In the genomic region with DNA sequence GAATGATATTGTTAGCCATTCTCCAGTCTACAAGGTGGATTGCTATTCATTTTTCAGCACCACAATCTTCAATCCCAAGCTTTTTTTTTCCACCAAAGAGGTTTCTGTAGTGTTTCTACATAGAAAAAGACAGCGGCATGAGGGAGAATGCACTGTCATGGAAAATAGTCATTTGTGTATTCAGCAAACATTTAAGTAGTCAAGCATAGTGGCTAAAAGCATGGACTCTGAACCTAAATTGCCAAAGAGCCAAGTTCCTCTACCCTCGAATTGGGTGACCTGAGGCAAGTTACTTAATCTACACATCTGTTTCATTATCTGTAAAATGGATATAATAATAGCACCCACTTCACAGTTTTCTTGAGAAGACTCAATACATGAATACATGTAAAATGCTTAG, we compare ENCODE assay signal across 22 cellular contexts.
"Had no signal": no experiment of that assay in that cellular context is flagged by ENCODE, and none has a peak within 500 bp of the region (broad histone marks: within the 10 kb centered on the region; RNA-seq: fewer than 3 reads in every experiment).

No MANE protein-coding gene starts in this region.

- DNase-seq: activated CD4-positive, alpha-beta T cell treated with anti-CD3 and anti-CD28 coated beads, Interleukin-2, amount 50 U/mL, for 1 hour; activated CD4-positive, CD25-positive, alpha-beta regulatory T cell; activated CD8-positive, alpha-beta memory T cell treated with anti-CD3 and anti-CD28 coated beads for 24 hours; activated naive CD8-positive, alpha-beta T cell treated with anti-CD3 and anti-CD28 coated beads, Interleukin-2, amount 10 ng/mL, durations not matched to agents 7 days and 5 days; cerebellar nuclear complex; effector memory CD4-positive, alpha-beta T cell; kidney; left ventricle myocardium inferior; mesenchymal stem cell; natural killer cell; posterior cingulate gyrus; retina; stimulated activated CD4-positive, alpha-beta T cell treated with anti-CD3 and anti-CD28 coated beads, Interleukin-15, amount 100 ng/mL, for 24 hours; stimulated activated CD4-positive, alpha-beta T cell treated with anti-CD3 and anti-CD28 coated beads, Interleukin-4, amount 100 ng/mL, for 1 hour; stimulated activated naive B cell treated with anti-CD40 and anti-IgM and Interleukin-4, amounts not matched to agents 10 μg/mL and 1 μg/mL and 100 μg/mL, for 72 hours; tibial artery; uterus had no signal

- H3K4me1 Mint-ChIP-seq: activated naive CD8-positive, alpha-beta T cell treated with anti-CD3 and anti-CD28 coated beads, Interleukin-2, amount 10 ng/mL, durations not matched to agents 7 days and 5 days; natural killer cell; stimulated activated naive B cell treated with anti-CD40 and anti-IgM and Interleukin-4, amounts not matched to agents 10 μg/mL and 1 μg/mL and 100 μg/mL, for 72 hours had no signal

- H3K36me3 Mint-ChIP-seq: activated naive CD8-positive, alpha-beta T cell treated with anti-CD3 and anti-CD28 coated beads, Interleukin-2, amount 10 ng/mL, durations not matched to agents 7 days and 5 days; natural killer cell; stimulated activated naive B cell treated with anti-CD40 and anti-IgM and Interleukin-4, amounts not matched to agents 10 μg/mL and 1 μg/mL and 100 μg/mL, for 72 hours had no signal

- H3K9me3 ChIP-seq: gastroesophageal sphincter, left ventricle myocardium inferior, tibial artery, uterus had no signal

- ATAC-seq: gastroesophageal sphincter; natural killer cell; stimulated activated naive B cell treated with anti-CD40 and anti-IgM and Interleukin-4, amounts not matched to agents 10 μg/mL and 1 μg/mL and 100 μg/mL, for 72 hours had no signal

- H3K27ac ChIP-seq: epithelial cell of prostate, gastroesophageal sphincter, left ventricle myocardium inferior, skin epidermis, tibial artery, uterus had no signal

- H3K4me3 Mint-ChIP-seq: activated naive CD8-positive, alpha-beta T cell treated with anti-CD3 and anti-CD28 coated beads, Interleukin-2, amount 10 ng/mL, durations not matched to agents 7 days and 5 days; dendritic cell treated with granulocyte-macrophage colony-stimulating factor and Interleukin-4, amounts not matched to agents 40 ng/mL and 50 ng/mL, for 4 days; natural killer cell; stimulated activated naive B cell treated with anti-CD40 and anti-IgM and Interleukin-4, amounts not matched to agents 10 μg/mL and 1 μg/mL and 100 μg/mL, for 72 hours; T-helper 2 cell treated with Interferon-gamma antibody and Interleukin-4, amounts not matched to agents 5 μg/mL and 100 μg/mL, for 36 hours had no signal

- H3K27me3 Mint-ChIP-seq: dendritic cell treated with granulocyte-macrophage colony-stimulating factor and Interleukin-4, amounts not matched to agents 40 ng/mL and 50 ng/mL, for 4 days had no signal

- H3K27ac Mint-ChIP-seq: activated naive CD8-positive, alpha-beta T cell treated with anti-CD3 and anti-CD28 coated beads, Interleukin-2, amount 10 ng/mL, durations not matched to agents 7 days and 5 days; dendritic cell treated with granulocyte-macrophage colony-stimulating factor and Interleukin-4, amounts not matched to agents 40 ng/mL and 50 ng/mL, for 4 days; natural killer cell; stimulated activated naive B cell treated with anti-CD40 and anti-IgM and Interleukin-4, amounts not matched to agents 10 μg/mL and 1 μg/mL and 100 μg/mL, for 72 hours; T-helper 2 cell treated with Interferon-gamma antibody and Interleukin-4, amounts not matched to agents 5 μg/mL and 100 μg/mL, for 36 hours had no signal

- FAIRE-seq: kidney had no signal

- H3K27me3 ChIP-seq: gastroesophageal sphincter, tibial artery, uterus had no signal

- H3K4me1 ChIP-seq: gastroesophageal sphincter, tibial artery, uterus had no signal

- H3K4me3 ChIP-seq: gastroesophageal sphincter, left ventricle myocardium inferior, skin epidermis, tibial artery, uterus had no signal

- H3K36me3 ChIP-seq: gastroesophageal sphincter, left ventricle myocardium inferior, tibial artery, uterus had no signal

- H3K9me3 Mint-ChIP-seq: activated naive CD8-positive, alpha-beta T cell treated with anti-CD3 and anti-CD28 coated beads, Interleukin-2, amount 10 ng/mL, durations not matched to agents 7 days and 5 days; dendritic cell treated with granulocyte-macrophage colony-stimulating factor and Interleukin-4, amounts not matched to agents 40 ng/mL and 50 ng/mL, for 4 days; natural killer cell; stimulated activated naive B cell treated with anti-CD40 and anti-IgM and Interleukin-4, amounts not matched to agents 10 μg/mL and 1 μg/mL and 100 μg/mL, for 72 hours; T-helper 2 cell treated with Interferon-gamma antibody and Interleukin-4, amounts not matched to agents 5 μg/mL and 100 μg/mL, for 36 hours had no signal
